In the genomic region with DNA sequence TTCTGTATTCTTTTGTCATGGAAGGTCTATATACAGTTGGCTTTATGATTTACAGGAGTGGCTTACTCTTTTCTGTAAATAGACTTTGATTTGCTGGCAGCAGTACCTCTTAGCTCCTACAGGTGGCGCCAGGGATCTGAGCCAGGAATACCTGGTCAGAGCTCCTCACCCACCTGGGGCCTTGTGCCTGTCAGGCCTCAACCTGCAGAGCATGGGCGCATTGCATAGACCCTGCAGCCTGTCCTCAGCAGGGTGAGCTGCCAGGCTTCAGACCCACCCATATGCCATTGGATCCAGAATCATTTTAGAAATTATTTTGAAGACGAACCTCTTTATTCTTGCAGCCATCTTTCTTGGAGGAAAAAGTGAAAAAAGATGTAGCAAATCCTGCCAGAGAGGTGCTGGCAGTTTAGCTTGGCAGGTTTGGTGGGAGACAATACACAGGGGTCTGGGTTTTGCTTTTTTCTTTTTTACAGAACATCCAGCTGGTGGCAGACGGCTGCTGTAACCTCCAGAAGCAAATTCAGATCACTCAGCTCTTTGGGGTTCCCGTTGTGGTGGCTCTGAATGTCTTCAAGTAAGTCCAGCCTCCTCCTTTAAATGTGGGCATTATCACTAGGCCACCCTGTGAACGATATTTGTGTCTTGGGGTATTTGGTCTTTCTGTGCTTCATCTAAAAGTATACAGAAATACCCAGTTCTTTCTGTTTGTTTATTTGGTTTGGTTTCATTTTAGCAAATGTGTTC, we compare ENCODE assay signal across 1 cellular context.
TF ChIP-seq lines count a peak whose summit lies in the region.

No MANE protein-coding gene starts in this region.

TF ChIP-seq in SK-N-SH treated with all-trans-retinoic acid at 6 μM for 48 hours, 23 proteins besides CTCF, POLR2A, EP300 and RAD21 (continued from another document):
- TF ChIP-seq, protein P1, sequence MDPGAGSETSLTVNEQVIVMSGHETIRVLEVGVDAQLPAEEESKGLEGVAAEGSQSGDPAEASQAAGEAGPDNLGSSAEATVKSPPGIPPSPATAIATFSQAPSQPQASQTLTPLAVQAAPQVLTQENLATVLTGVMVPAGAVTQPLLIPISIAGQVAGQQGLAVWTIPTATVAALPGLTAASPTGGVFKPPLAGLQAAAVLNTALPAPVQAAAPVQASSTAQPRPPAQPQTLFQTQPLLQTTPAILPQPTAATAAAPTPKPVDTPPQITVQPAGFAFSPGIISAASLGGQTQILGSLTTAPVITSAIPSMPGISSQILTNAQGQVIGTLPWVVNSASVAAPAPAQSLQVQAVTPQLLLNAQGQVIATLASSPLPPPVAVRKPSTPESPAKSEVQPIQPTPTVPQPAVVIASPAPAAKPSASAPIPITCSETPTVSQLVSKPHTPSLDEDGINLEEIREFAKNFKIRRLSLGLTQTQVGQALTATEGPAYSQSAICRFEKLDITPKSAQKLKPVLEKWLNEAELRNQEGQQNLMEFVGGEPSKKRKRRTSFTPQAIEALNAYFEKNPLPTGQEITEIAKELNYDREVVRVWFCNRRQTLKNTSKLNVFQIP (CRISPR knock-in tag; IDR thresholded peaks at IDR 0.05; ENCODE audit: borderline replicate concordance, low read depth), result no peak
- no peak for TF ChIP-seq BACH2 (CRISPR knock-in tag; IDR thresholded peaks at IDR 0.05; ENCODE audit: borderline replicate concordance)
- no peak for TF ChIP-seq RARB (CRISPR knock-in tag; IDR thresholded peaks at IDR 0.05)
- TF ChIP-seq ISL1 (CRISPR knock-in tag; IDR thresholded peaks at IDR 0.05), result no peak
- TF ChIP-seq, protein P2, sequence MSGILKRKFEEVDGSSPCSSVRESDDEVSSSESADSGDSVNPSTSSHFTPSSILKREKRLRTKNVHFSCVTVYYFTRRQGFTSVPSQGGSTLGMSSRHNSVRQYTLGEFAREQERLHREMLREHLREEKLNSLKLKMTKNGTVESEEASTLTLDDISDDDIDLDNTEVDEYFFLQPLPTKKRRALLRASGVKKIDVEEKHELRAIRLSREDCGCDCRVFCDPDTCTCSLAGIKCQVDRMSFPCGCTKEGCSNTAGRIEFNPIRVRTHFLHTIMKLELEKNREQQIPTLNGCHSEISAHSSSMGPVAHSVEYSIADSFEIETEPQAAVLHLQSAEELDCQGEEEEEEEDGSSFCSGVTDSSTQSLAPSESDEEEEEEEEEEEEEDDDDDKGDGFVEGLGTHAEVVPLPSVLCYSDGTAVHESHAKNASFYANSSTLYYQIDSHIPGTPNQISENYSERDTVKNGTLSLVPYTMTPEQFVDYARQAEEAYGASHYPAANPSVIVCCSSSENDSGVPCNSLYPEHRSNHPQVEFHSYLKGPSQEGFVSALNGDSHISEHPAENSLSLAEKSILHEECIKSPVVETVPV (CRISPR knock-in tag; IDR thresholded peaks at IDR 0.05), result no peak
- TF ChIP-seq ZNF70 (CRISPR knock-in tag; IDR thresholded peaks at IDR 0.05), result no peak
- TF ChIP-seq TCF4 (CRISPR knock-in tag; IDR thresholded peaks at IDR 0.05; ENCODE audit: borderline replicate concordance), result no peak
- TF ChIP-seq TOX (CRISPR knock-in tag; IDR thresholded peaks at IDR 0.05; ENCODE audit: borderline replicate concordance), result no peak
- TF ChIP-seq OSR1 (CRISPR knock-in tag; IDR thresholded peaks at IDR 0.05), result no peak
- TF ChIP-seq ZFP30 (CRISPR knock-in tag; IDR thresholded peaks at IDR 0.05), result no peak
TF ChIP-seq in SK-N-SH treated with all-trans-retinoic acid at 6 μM for 48 hours: peak in this region for 0.
